ENCODE assay signal across 21 cellular contexts in genomic region chr2:137969876-137970275, GRCh38. TPM values are rescaled to one million over a fixed set of nuclear protein-coding genes. Genes with fewer than 3 reads are reported as not detected.
DNase-seq lines count a peak whose midpoint lies in the region; ATAC-seq and TF ChIP-seq lines count a peak whose summit lies in the region.
"Had no signal": no experiment of that assay in that cellular context is flagged by ENCODE, and none has a peak within 500 bp of the region (broad histone marks: within the 10 kb centered on the region; RNA-seq: fewer than 3 reads in every experiment).

No MANE protein-coding gene starts in this region.

- no peaks in the 10 kb centered on the region for H3K36me3 Mint-ChIP-seq in chondrocyte (ENCODE audit: low read depth)
- H3K36me3 Mint-ChIP-seq: CD4-positive, alpha-beta memory T cell; T-cell had no signal

- H3K4me3 ChIP-seq in PC-3 (ENCODE audit: low read length), result peak overlapping the region; percentile 10; the same call in 1 of the 2 replicates
- H3K4me3 ChIP-seq in right lobe of liver, result no peak overlapping the region
- no peak overlapping the region for H3K4me3 ChIP-seq in tibial artery
- H3K4me3 ChIP-seq: HAP-1 had no signal

- no TSS peak for BruUV-seq in PC-3 (replicated peaks; lab: Mats Ljungman, UMichigan)

- POLR2A ChIA-PET in PC-3 (lab: Charles Lee; ENCODE audit: unreplicated experiment), result interaction anchor here (0.6 kb wide), 1 partner anchor 110 kb away, joined by 3 read pairs; no protein-coding TSS in a partner anchor

- peaks cover 44% of the 10 kb centered on the region for H3K4me1 ChIP-seq in PC-3 (ENCODE audit: insufficient read depth, low read length)
- peaks cover 0 to 34% (median 12%) of the 10 kb centered on the region in 4 donors for H3K4me1 ChIP-seq in right lobe of liver
- peaks cover 0 to 42% (median 12%) of the 10 kb centered on the region in 4 donors for H3K4me1 ChIP-seq in tibial artery

- intact Hi-C loops in PC-3 (cut with micrococcal nuclease) (loop anchor here (2.0 to 10.0 kb wide), 5 partner anchors 102 to 535 kb away; partner anchors contain the start of gene SPOPL), right lobe of liver (cut with DNase I) (no loop called here), tibial artery (cut with DNase I; ENCODE audit: low total_unique reads) (no loop called here)

- no peaks in the 10 kb centered on the region for H3K9me2 ChIP-seq in PC-3 (replicated peaks; ENCODE audit: low read length)

- no peak for ATAC-seq in PC-3
- ATAC-seq in right lobe of liver, result no peak
- ATAC-seq in HG03139 (IDR thresholded peaks at IDR 0.05; ENCODE audit: unreplicated experiment), result no peak
- ATAC-seq in GM18870 (IDR thresholded peaks at IDR 0.05; ENCODE audit: unreplicated experiment), result no peak
- ATAC-seq: T-cell had no signal

- no peak overlapping the region for H2AFZ ChIP-seq in PC-3 (ENCODE audit: low read length)

- no peaks in the 10 kb centered on the region for H3K27me3 ChIP-seq in PC-3 (ENCODE audit: low read length)
- H3K27me3 ChIP-seq in right lobe of liver, result no peaks in the 10 kb centered on the region
- no peaks in the 10 kb centered on the region for H3K27me3 ChIP-seq in tibial artery

- no peak for TF ChIP-seq CTCF in PC-3 (conservative IDR thresholded peaks at IDR 0.05; ENCODE audit: low read depth, low read length)
- no peak for TF ChIP-seq CTCF in chondrocyte (IDR thresholded peaks at IDR 0.05)
- no peak for TF ChIP-seq CTCF in right lobe of liver (IDR thresholded peaks at IDR 0.05)
- TF ChIP-seq CTCF in tibial artery (IDR thresholded peaks at IDR 0.05), result no peak

- peaks cover 5% of the 10 kb centered on the region for H3F3A ChIP-seq in PC-3 (ENCODE audit: low read length, unreplicated experiment)

- no peak overlapping the region for H3K4me3 Mint-ChIP-seq in chondrocyte (ENCODE audit: unreplicated experiment)
- H3K4me3 Mint-ChIP-seq: activated T-cell treated with anti-CD3 and anti-CD28 coated beads, Interleukin-2, amount 50 U/mL, for 24 hours; CD4-positive, alpha-beta memory T cell; T-cell had no signal

- no peaks in the 10 kb centered on the region for H3K36me3 ChIP-seq in PC-3 (ENCODE audit: low read depth, low read length)
- H3K36me3 ChIP-seq in right lobe of liver, result peaks cover 0 to 35% (median 12%) of the 10 kb centered on the region in 4 donors
- H3K36me3 ChIP-seq in tibial artery, result peaks cover 0 to 18% (median 17%) of the 10 kb centered on the region in 3 donors
- H3K36me3 ChIP-seq: HAP-1 had no signal

- H3K79me2 ChIP-seq in PC-3 (ENCODE audit: low read length), result peaks cover 5% of the 10 kb centered on the region; the same call in 1 of the 2 replicates

- H3K9me3 Mint-ChIP-seq in chondrocyte (ENCODE audit: low read depth), result no peaks in the 10 kb centered on the region
- H3K9me3 Mint-ChIP-seq: activated T-cell treated with anti-CD3 and anti-CD28 coated beads, Interleukin-2, amount 50 U/mL, for 24 hours; CD4-positive, alpha-beta memory T cell; T-cell had no signal

- no peaks in the 10 kb centered on the region for H3K27me3 Mint-ChIP-seq in chondrocyte (ENCODE audit: low read depth)
- H3K27me3 Mint-ChIP-seq: activated T-cell treated with anti-CD3 and anti-CD28 coated beads, Interleukin-2, amount 50 U/mL, for 24 hours; T-cell had no signal

- H3K4me1 Mint-ChIP-seq in chondrocyte (ENCODE audit: low read depth), result peaks cover 27% of the 10 kb centered on the region
- H3K4me1 Mint-ChIP-seq: CD4-positive, alpha-beta memory T cell had no signal

- DNase-seq in PC-3 (no peak), chondrocyte (ENCODE audit: low spot score) (no peak), right lobe of liver (no peak), tibial artery (no peak), SHP77 treated with DMSO at 0.1 percent for 48 hours (lab: John Stamatoyannopoulos, UW) (no peak)
- DNase-seq: activated CD4-positive, alpha-beta T cell treated with anti-CD3 and anti-CD28 coated beads for 1 hour; activated naive CD4-positive, alpha-beta T cell treated with Interleukin-2 at 50 U/mL for 16 hours; activated T-cell treated with anti-CD3 and anti-CD28 coated beads, Interleukin-2, amount 50 U/mL, for 24 hours; CD4-positive, alpha-beta memory T cell; central memory CD4-positive, alpha-beta T cell; effector CD4-positive, alpha-beta T cell; GDM1; NCI-H1436 treated with DMSO at 0.1 percent for 48 hours; occipital lobe; retina; Right ventricle myocardium superior; stimulated activated CD4-positive, alpha-beta T cell treated with anti-CD3 and anti-CD28 coated beads, Interleukin-12 subunit alpha, Interleukin-12 subunit beta, amount 100 ng/mL, for 4 hours; T-cell had no signal

- no peaks in the 10 kb centered on the region for H4K20me1 ChIP-seq in PC-3 (ENCODE audit: low read length)

- H3K27ac ChIP-seq in PC-3 (ENCODE audit: low read length) (peak overlapping the region; percentile 75), right lobe of liver (peak overlapping the region in 2 of 3 donors; percentile 5 to 89), tibial artery (peak overlapping the region; percentile 1 to 76)

- CTCF ChIA-PET in PC-3 (lab: Charles Lee), result no interaction called here

- WGBS in right lobe of liver (ENCODE audit: insufficient coverage, low coverage, low lambda C conversion rate, missing lambda C conversion rate), result 79% methylated on average over 1 of the region's 1 CpG

- H3K27ac Mint-ChIP-seq in chondrocyte (ENCODE audit: unreplicated experiment), result peak overlapping the region; percentile 56
- H3K27ac Mint-ChIP-seq: activated T-cell treated with anti-CD3 and anti-CD28 coated beads, Interleukin-2, amount 50 U/mL, for 24 hours; CD4-positive, alpha-beta memory T cell; T-cell had no signal

- H3K9me3 ChIP-seq in PC-3 (ENCODE audit: low read length) (no peaks in the 10 kb centered on the region), right lobe of liver (no peaks in the 10 kb centered on the region), tibial artery (no peaks in the 10 kb centered on the region)
- H3K9me3 ChIP-seq: HAP-1 had no signal

- peak overlapping the region; percentile 56 for H3K4me2 ChIP-seq in PC-3 (ENCODE audit: low read length)

- no peak for TF ChIP-seq POLR2A in right lobe of liver (IDR thresholded peaks at IDR 0.05)

- peak overlapping the region; percentile 13; the same call in 1 of the 2 replicates for H3K9ac ChIP-seq in PC-3 (ENCODE audit: low read length)

RNA-seq across cellular contexts. Expression of gene HNMT, which starts 5.6 kb away (rescaled TPM):
- total RNA-seq in PC-3 (2014; rRNA removed) (6.9 and 7.1 TPM in 2 replicates), chondrocyte (2.0 to 4.6 TPM (median 4.5 TPM) in 3 replicates), right lobe of liver (100 to 1,000 TPM in 1 of 6 experiments, 10 to 100 TPM in 5; 47.2 to 101 (median 59.8) TPM)
